In the genomic region with DNA sequence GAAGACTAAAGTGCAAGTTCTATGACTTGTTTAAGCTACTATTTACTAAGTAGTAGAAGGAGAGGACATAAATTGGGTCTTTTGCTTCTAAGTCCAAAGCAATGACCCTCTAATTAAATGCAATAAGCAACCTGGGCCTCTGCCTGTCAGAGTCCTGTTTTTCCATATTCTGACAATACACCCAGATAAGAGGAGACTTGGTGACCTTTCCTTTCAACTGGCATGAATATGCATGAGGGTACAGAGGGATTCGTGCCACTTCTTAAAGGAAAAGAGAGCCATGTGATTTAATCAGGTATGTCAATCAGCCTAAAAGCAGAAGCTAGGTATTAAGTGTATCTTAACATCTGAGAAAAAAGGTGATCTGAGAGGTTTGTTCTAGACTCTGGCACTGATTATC, we compare ENCODE assay signal across 28 cellular contexts.
"Had no signal": no experiment of that assay in that cellular context is flagged by ENCODE, and none has a peak within 500 bp of the region (broad histone marks: within the 10 kb centered on the region; RNA-seq: fewer than 3 reads in every experiment).

No MANE protein-coding gene starts in this region.

- H3K27me3 ChIP-seq: body of pancreas, esophagus muscularis mucosa, foreskin keratinocyte, heart left ventricle, pancreas, sigmoid colon, uterus had no signal

- H3K36me3 ChIP-seq: esophagus muscularis mucosa, heart left ventricle, pancreas, sigmoid colon, thoracic aorta, uterus had no signal

- DNase-seq: activated CD4-positive, alpha-beta T cell treated with anti-CD3 and anti-CD28 coated beads for 48 hours; activated CD4-positive, alpha-beta T cell treated with anti-CD3 and anti-CD28 coated beads, Interleukin-2, amount 50 U/mL, for 48 hours; activated CD8-positive, alpha-beta memory T cell treated with anti-CD3 and anti-CD28 coated beads for 24 hours; activated effector memory CD4-positive, alpha-beta T cell treated with Interleukin-2 at 50 U/mL for 16 hours; activated naive CD4-positive, alpha-beta T cell treated with Interleukin-2 at 50 U/mL for 16 hours; anterior cingulate cortex; body of pancreas; dermis blood vessel endothelial cell; effector CD4-positive, alpha-beta T cell; foreskin keratinocyte; heart left ventricle; hypothalamus; midbrain; naive thymus-derived CD4-positive, alpha-beta T cell; nucleus accumbens; pancreas; psoas muscle; sigmoid colon; small intestine; stimulated activated CD4-positive, alpha-beta T cell treated with anti-CD3 and anti-CD28 coated beads, Interleukin-4, amount 100 ng/mL, for 24 hours; T-helper 9 cell; trophoblast cell; uterus had no signal

- H3K4me3 ChIP-seq: body of pancreas, esophagus muscularis mucosa, heart left ventricle, pancreas, psoas muscle, sigmoid colon, thoracic aorta, uterus had no signal

- ATAC-seq: activated CD4-positive, CD25-positive, alpha-beta regulatory T cell treated with anti-CD3 and anti-CD28 coated beads, Interleukin-2, amount 50 U/mL, for 24 hours; body of pancreas; foreskin keratinocyte; heart left ventricle; naive thymus-derived CD4-positive, alpha-beta T cell; pancreas; psoas muscle; stimulated activated effector memory CD8-positive, alpha-beta T cell treated with anti-CD3 and anti-CD28 coated beads, Interleukin-12 subunit alpha, Interleukin-12 subunit beta, amount 100 ng/mL, for 72 hours had no signal

- H3K4me1 ChIP-seq: body of pancreas, esophagus muscularis mucosa, foreskin keratinocyte, heart left ventricle, pancreas, psoas muscle, sigmoid colon, uterus had no signal

- H3K9me3 ChIP-seq: body of pancreas, esophagus muscularis mucosa, pancreas, psoas muscle, sigmoid colon, thoracic aorta, uterus had no signal

- H3K27ac ChIP-seq: body of pancreas, esophagus muscularis mucosa, foreskin keratinocyte, heart left ventricle, pancreas, psoas muscle, sigmoid colon, thoracic aorta, uterus, VCaP had no signal
